In the genomic region with DNA sequence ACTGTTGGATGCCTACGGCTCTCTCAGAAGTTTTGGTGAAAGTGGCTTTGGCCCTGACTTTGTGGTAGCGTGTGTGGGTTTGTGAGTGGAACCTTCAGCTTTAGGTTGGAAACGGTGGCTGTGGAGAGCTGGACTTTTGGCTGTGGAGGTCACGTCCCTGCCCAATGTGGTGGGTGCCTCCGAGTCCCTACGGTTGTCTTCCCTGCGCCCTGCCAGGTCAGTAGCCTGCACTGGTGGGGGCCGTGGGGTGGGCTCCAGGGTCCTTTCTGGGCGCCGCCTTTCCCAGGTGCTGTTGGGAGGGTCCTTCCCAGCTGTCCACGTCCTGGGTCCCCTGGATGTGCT, we compare ENCODE assay signal across 13 cellular contexts. TPM values are rescaled to one million over a fixed set of nuclear protein-coding genes. Genes with fewer than 3 reads are reported as not detected.
DNase-seq lines count a peak whose midpoint lies in the region; ATAC-seq and TF ChIP-seq lines count a peak whose summit lies in the region.
"Had no signal": no experiment of that assay in that cellular context is flagged by ENCODE, and none has a peak within 500 bp of the region (broad histone marks: within the 10 kb centered on the region; RNA-seq: fewer than 3 reads in every experiment).

No MANE protein-coding gene starts in this region.

- H3K9me3 ChIP-seq in A673 (ENCODE audit: low read depth, low read length, poor library complexity, severe bottlenecking) (no peaks in the 10 kb centered on the region), WERI-Rb-1 (ENCODE audit: severe bottlenecking) (no peaks in the 10 kb centered on the region), lung (ENCODE audit: control insufficient read depth in 2 of 2, insufficient read depth in 1 of 2, low read length in 1 of 2) (no peaks in the 10 kb centered on the region)
- H3K9me3 ChIP-seq: suprapubic skin had no signal

- WGBS in lung, 2 donors = 91 to 92% methylated on average over 11 of the region's 11 CpGs

- intact Hi-C loops in A673 (cut with micrococcal nuclease; ENCODE audit: unreplicated experiment) = no loop called here

- H3K4me3 ChIP-seq in A673 (ENCODE audit: low read depth, low read length, poor library complexity, severe bottlenecking) = no peak overlapping the region
- no peak overlapping the region for H3K4me3 ChIP-seq in WERI-Rb-1 (ENCODE audit: low read depth, low read length)
- H3K4me3 ChIP-seq in lung = no peak overlapping the region
- H3K4me3 ChIP-seq: cardiac muscle cell, hepatocyte, suprapubic skin had no signal

- H3K4me1 ChIP-seq in A673 (ENCODE audit: insufficient read depth, low read length, poor library complexity, severe bottlenecking) (peaks cover 10% of the 10 kb centered on the region), lung (ENCODE audit: control insufficient read depth in 2 of 2, insufficient read depth in 2 of 2, low read length in 2 of 2) (no peaks in the 10 kb centered on the region)
- H3K4me1 ChIP-seq: suprapubic skin had no signal

- no peak for DNase-seq in A673 (ENCODE audit: low spot score)
- DNase-seq in GM03348 (ENCODE audit: low spot score) = peak; percentile 6
- DNase-seq in WERI-Rb-1 = no peak
- peak; percentile 19 for DNase-seq in lung (ENCODE audit: low spot score)
- no peak for DNase-seq in putamen (ENCODE audit: low spot score)
- DNase-seq in NCI-H69 (lab: John Stamatoyannopoulos, UW) = no peak
- DNase-seq: KG1; stimulated activated CD4-positive, alpha-beta T cell treated with anti-CD3 and anti-CD28 coated beads, Interleukin-15, amount 100 ng/mL, for 24 hours had no signal

- no peak for ATAC-seq in lung (ENCODE audit: insufficient read depth, low FRiP score)
- no peak for ATAC-seq in GM21786 (IDR thresholded peaks at IDR 0.05; ENCODE audit: unreplicated experiment)

- BruUV-seq in A673 (replicated peaks; lab: Mats Ljungman, UMichigan) = no TSS peak

- H3K36me3 ChIP-seq in A673 (ENCODE audit: insufficient read depth, low read length, poor library complexity, severe bottlenecking) = no peaks in the 10 kb centered on the region
- H3K36me3 ChIP-seq in WERI-Rb-1 = no peaks in the 10 kb centered on the region
- no peaks in the 10 kb centered on the region for H3K36me3 ChIP-seq in lung (ENCODE audit: control insufficient read depth in 2 of 2, insufficient read depth in 2 of 2, low read length in 2 of 2)
- H3K36me3 ChIP-seq: cardiac muscle cell, suprapubic skin had no signal

- no peak for TF ChIP-seq CTCF in A673 (conservative IDR thresholded peaks at IDR 0.05; ENCODE audit: low read depth, low read length)
- no peak for TF ChIP-seq CTCF in WERI-Rb-1 (IDR thresholded peaks at IDR 0.05; ENCODE audit: low read depth, low read length)
- TF ChIP-seq CTCF in lung (IDR thresholded peaks at IDR 0.05; ENCODE audit: control extremely low read depth, extremely low read depth) = no peak

- POLR2A ChIA-PET in A673 (lab: Charles Lee; ENCODE audit: low non-redundant PET) = no interaction called here

- CTCF ChIA-PET in A673 (lab: Charles Lee) = no interaction called here

- peak overlapping the region; percentile 39 for H3K27ac ChIP-seq in A673 (ENCODE audit: low read depth, low read length, poor library complexity, severe bottlenecking)
- peak overlapping the region; percentile 5; the same call in 1 of the 2 replicates for H3K27ac ChIP-seq in WERI-Rb-1
- H3K27ac ChIP-seq in lung (ENCODE audit: low read depth in 1 of 2, low read length in 1 of 2) = peak overlapping the region in 1 of 2 donors; percentile 51
- H3K27ac ChIP-seq: cardiac muscle cell, hepatocyte, suprapubic skin had no signal

- H3K27me3 ChIP-seq in A673 (replicated peaks; ENCODE audit: insufficient read depth, low read depth, low read length, poor library complexity) (no peaks in the 10 kb centered on the region), WERI-Rb-1 (ENCODE audit: insufficient read depth, low read depth, severe bottlenecking) (no peaks in the 10 kb centered on the region), lung (ENCODE audit: control insufficient read depth, insufficient read depth) (no peaks in the 10 kb centered on the region)
- H3K27me3 ChIP-seq: cardiac muscle cell, hepatocyte had no signal

RNA-seq across cellular contexts. Expression of a gene that starts 11.1 kb away (rescaled TPM):
- 0.63 and 0.77 TPM in 2 replicates for total RNA-seq in A673 (2021)
- 1 to 10 TPM in 1 of 2 donors, under 1 TPM in 1; 0.71 to 2.0 TPM for total RNA-seq in lung
- 1 to 10 TPM; 1.9 to 3.7 TPM for polyA plus RNA-seq in lung

RNA-seq across cellular contexts. Expression of a gene that starts 30.9 kb away (rescaled TPM):
- total RNA-seq in A673 (2021) = 1,383 and 1,475 TPM in 2 replicates
- total RNA-seq in lung = 1,000 to 10,000 TPM; 1,011 to 1,210 TPM
- polyA plus RNA-seq in lung = 1,000 to 10,000 TPM; 1,447 to 3,656 TPM

RNA-seq across cellular contexts. Expression of a gene that starts 47.9 kb away (rescaled TPM):
- total RNA-seq in A673 (2021) (45.3 and 48.3 TPM in 2 replicates), lung (10 to 100 TPM; 13.2 to 24.5 TPM)
- 10 to 100 TPM in 1 of 2 donors, 1 to 10 TPM in 1; 9.6 to 17.3 TPM for polyA plus RNA-seq in lung

RNA-seq across cellular contexts. Expression of a gene that starts 52.0 kb away (rescaled TPM):
- total RNA-seq in A673 (2021) = not detected in 2 replicates
- not detected for total RNA-seq in lung
- polyA plus RNA-seq in lung = under 1 TPM in 1 of 2 donors, not detected in 1; 0.06 TPM
- total RNA-seq: cardiac muscle cell, hepatocyte, posterior vena cava, suprapubic skin had no signal
- polyA plus RNA-seq: cardiac muscle cell, hepatocyte had no signal

Comparison
In these comparisons a context has a peak if more than half of its experiments do, and no peak if none do; other contexts are left out.
1. DNase-seq: peak in GM03348 (single experiment) and lung (single experiment); none in A673 (single experiment), WERI-Rb-1 (single experiment), putamen (single experiment) and NCI-H69 (single experiment).